8 cellular contexts compared by ENCODE assay signal in genomic region chr3:87227835-87228144, GRCh38. TPM values are rescaled to one million over a fixed set of nuclear protein-coding genes. Genes with fewer than 3 reads are reported as not detected.
DNase-seq lines count a peak whose midpoint lies in the region; ATAC-seq and TF ChIP-seq lines count a peak whose summit lies in the region.

No MANE protein-coding gene starts in this region.

- no peak for TF ChIP-seq POLR2A in esophagus muscularis mucosa (IDR thresholded peaks at IDR 0.05; ENCODE audit: low read depth)
- TF ChIP-seq POLR2A in sigmoid colon (IDR thresholded peaks at IDR 0.05): no peak

- peaks cover 34% of the 10 kb centered on the region for H4K20me1 ChIP-seq in PC-9 (ENCODE audit: insufficient read depth)

- peak overlapping the region; percentile 98 for H2AFZ ChIP-seq in PC-9

- DNase-seq in AG10803 (ENCODE audit: low read depth) (no peak), PC-9 (no peak), esophagus muscularis mucosa (ENCODE audit: extremely low spot score) (no peak), sigmoid colon (no peak), superior temporal gyrus (ENCODE audit: extremely low spot score) (no peak), OCI-M2 (lab: John Stamatoyannopoulos, UW; ENCODE audit: unreplicated experiment) (no peak), D341Med (ENCODE audit: low spot score) (no peak)

- CTCF ChIA-PET in PC-9 (lab: Charles Lee): no interaction called here

- peaks cover 65% of the 10 kb centered on the region for H3K79me2 ChIP-seq in PC-9 (ENCODE audit: low read depth)

- H3K36me3 ChIP-seq in PC-9 (ENCODE audit: low read depth) (peaks cover 28% of the 10 kb centered on the region), esophagus muscularis mucosa (no peaks in the 10 kb centered on the region), sigmoid colon (no peaks in the 10 kb centered on the region)

- POLR2A ChIA-PET in PC-9 (lab: Charles Lee; ENCODE audit: unreplicated experiment): interaction anchor here (0.6 to 0.7 kb wide), 3 partner anchors 8 to 434 kb away, joined by 3 to 5 read pairs (median 4); no protein-coding TSS in a partner anchor

- TF ChIP-seq EP300 in esophagus muscularis mucosa (IDR thresholded peaks at IDR 0.05) (no peak), sigmoid colon (IDR thresholded peaks at IDR 0.05) (no peak)

- intact Hi-C loops in PC-9 (cut with micrococcal nuclease; ENCODE audit: unreplicated experiment) (loop anchor here (1.0 to 5.0 kb wide), 3 partner anchors 21 to 140 kb away; no protein-coding TSS in a partner anchor), esophagus muscularis mucosa (cut with DNase I) (no loop called here), sigmoid colon (cut with DNase I) (loop anchor here (1.0 kb wide), 1 partner anchor 236 kb away; the partner anchor contains the start of gene VGLL3)

- H3K4me2 ChIP-seq in PC-9: peak overlapping the region; percentile 81

- no peaks in the 10 kb centered on the region for H3K27me3 ChIP-seq in PC-9 (ENCODE audit: insufficient read depth, low read depth)
- no peaks in the 10 kb centered on the region for H3K27me3 ChIP-seq in esophagus muscularis mucosa
- H3K27me3 ChIP-seq in sigmoid colon: no peaks in the 10 kb centered on the region

- no peaks in the 10 kb centered on the region for H3F3A ChIP-seq in PC-9 (ENCODE audit: insufficient read depth, low read depth)

- no TSS peak for BruUV-seq in PC-9 (replicated peaks; lab: Mats Ljungman, UMichigan)

- TF ChIP-seq CTCF in AG10803 (conservative IDR thresholded peaks at IDR 0.05; ENCODE audit: low read length) (no peak), PC-9 (conservative IDR thresholded peaks at IDR 0.05) (no peak), esophagus muscularis mucosa (IDR thresholded peaks at IDR 0.05) (no peak), sigmoid colon (IDR thresholded peaks at IDR 0.05) (no peak)

- peak overlapping the region; percentile 97 for H3K27ac ChIP-seq in PC-9
- H3K27ac ChIP-seq in esophagus muscularis mucosa (replicated peaks in 1 of 4): peak overlapping the region; percentile 91 to 95 (median 93)
- H3K27ac ChIP-seq in sigmoid colon: peak overlapping the region; percentile 89 to 97 (median 94)

- H3K4me1 ChIP-seq in PC-9 (replicated peaks; ENCODE audit: insufficient read depth): peaks cover 25% of the 10 kb centered on the region
- peaks cover 10 to 55% (median 43%) of the 10 kb centered on the region in 4 donors for H3K4me1 ChIP-seq in esophagus muscularis mucosa
- H3K4me1 ChIP-seq in sigmoid colon: peaks cover 0 to 38% (median 26%) of the 10 kb centered on the region in 4 donors

- peak; percentile 8 for ATAC-seq in GM21447 (IDR thresholded peaks at IDR 0.05; ENCODE audit: unreplicated experiment)

- 4% methylated on average over 3 of the region's 3 CpGs for WGBS in esophagus muscularis mucosa
- 0 to 1% methylated on average over 3 of the region's 3 CpGs for WGBS in sigmoid colon, 2 donors

- peak overlapping the region; percentile 97 for H3K4me3 ChIP-seq in AG10803 (ENCODE audit: low read length)
- peak overlapping the region; percentile 84 for H3K4me3 ChIP-seq in PC-9
- H3K4me3 ChIP-seq in esophagus muscularis mucosa: peak overlapping the region; percentile 77 to 98 (median 95)
- H3K4me3 ChIP-seq in sigmoid colon: peak overlapping the region; percentile 76 to 99 (median 95)

- no peaks in the 10 kb centered on the region for H3K9me3 ChIP-seq in PC-9 (ENCODE audit: insufficient read depth, low read depth)
- H3K9me3 ChIP-seq in esophagus muscularis mucosa: no peaks in the 10 kb centered on the region
- H3K9me3 ChIP-seq in sigmoid colon: no peaks in the 10 kb centered on the region

- no peaks in the 10 kb centered on the region for H3K9me2 ChIP-seq in PC-9 (ENCODE audit: insufficient read depth)

RNA-seq across cellular contexts. Expression of gene CHMP2B, which starts 0.7 kb away (rescaled TPM):
- total RNA-seq in PC-9 (2021) (38.1 and 54.6 TPM in 2 replicates), esophagus muscularis mucosa (10 to 100 TPM; 32.6 to 50.1 (median 44.9) TPM), sigmoid colon (10 to 100 TPM; 33.2 to 50.3 (median 41.9) TPM)
- polyA plus RNA-seq in sigmoid colon: 100 to 1,000 TPM in 1 of 3 donors, 10 to 100 TPM in 2; 44.3 to 106 (median 69.7) TPM

RNA-seq across cellular contexts. Expression of gene POU1F1, which starts 48.6 kb away (rescaled TPM):
- total RNA-seq in PC-9 (2021) (not detected in 2 replicates), esophagus muscularis mucosa (not detected), sigmoid colon (not detected)
- not detected for polyA plus RNA-seq in sigmoid colon
